In the genomic region with DNA sequence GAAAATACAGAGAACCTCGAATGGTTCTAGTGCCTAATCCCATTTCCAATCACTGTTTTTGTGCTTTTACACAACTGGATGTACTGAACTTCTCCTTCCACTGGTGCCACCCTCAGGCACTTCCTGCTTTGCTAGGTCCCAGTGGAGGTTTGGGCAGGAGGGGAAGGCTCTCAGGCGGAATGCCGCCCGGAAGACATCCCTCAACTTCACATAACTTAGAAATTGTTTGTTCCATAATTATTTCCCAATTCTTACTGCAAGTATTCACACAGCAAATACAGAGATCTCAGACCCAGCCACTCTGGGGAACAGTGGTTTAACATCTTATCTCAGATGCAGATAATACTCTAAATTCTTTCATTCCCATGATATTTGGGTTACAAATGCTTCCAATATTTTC, we compare ENCODE assay signal across 22 cellular contexts.
DNase-seq lines count a peak whose midpoint lies in the region; ATAC-seq and TF ChIP-seq lines count a peak whose summit lies in the region.
"Had no signal": no experiment of that assay in that cellular context is flagged by ENCODE, and none has a peak within 500 bp of the region (broad histone marks: within the 10 kb centered on the region; RNA-seq: fewer than 3 reads in every experiment).

No MANE protein-coding gene starts in this region.

- peaks cover 17% of the 10 kb centered on the region for H3K27me3 Mint-ChIP-seq in type B pancreatic cell
- H3K27me3 Mint-ChIP-seq: activated CD4-positive, alpha-beta memory T cell treated with anti-CD3 and anti-CD28 coated beads, Interleukin-2, amount 10 ng/mL, durations not matched to agents 7 days and 5 days; activated naive CD8-positive, alpha-beta T cell treated with anti-CD3 and anti-CD28 coated beads, Interleukin-2, amount 10 ng/mL, durations not matched to agents 7 days and 5 days; dendritic cell treated with granulocyte-macrophage colony-stimulating factor and Interleukin-4, amounts not matched to agents 40 ng/mL and 50 ng/mL, for 4 days had no signal

- H3K36me3 ChIP-seq in A673 (ENCODE audit: insufficient read depth, low read length, poor library complexity, severe bottlenecking): no peaks in the 10 kb centered on the region
- no peaks in the 10 kb centered on the region for H3K36me3 ChIP-seq in ascending aorta
- no peaks in the 10 kb centered on the region for H3K36me3 ChIP-seq in lower lobe of right lung
- H3K36me3 ChIP-seq: BE2C, MG63 had no signal

- H3K4me3 ChIP-seq in A673 (ENCODE audit: low read depth, low read length, poor library complexity, severe bottlenecking): no peak overlapping the region
- no peak overlapping the region for H3K4me3 ChIP-seq in ascending aorta
- no peak overlapping the region for H3K4me3 ChIP-seq in lower lobe of right lung
- H3K4me3 ChIP-seq: lung, MG63 had no signal

- POLR2A ChIA-PET in A673 (lab: Charles Lee; ENCODE audit: low non-redundant PET): no interaction called here

- H3K4me1 ChIP-seq in A673 (ENCODE audit: insufficient read depth, low read length, poor library complexity, severe bottlenecking) (no peaks in the 10 kb centered on the region), ascending aorta (peaks cover 0 to 5% of the 10 kb centered on the region in 2 donors), lower lobe of right lung (no peaks in the 10 kb centered on the region)
- H3K4me1 ChIP-seq: BE2C had no signal

- TF ChIP-seq CTCF in A673 (conservative IDR thresholded peaks at IDR 0.05; ENCODE audit: low read depth, low read length) (no peak), ascending aorta (IDR thresholded peaks at IDR 0.05) (no peak), lower lobe of right lung (IDR thresholded peaks at IDR 0.05) (no peak), type B pancreatic cell (conservative IDR thresholded peaks at IDR 0.05) (no peak)

- CTCF ChIA-PET in A673 (lab: Charles Lee): no interaction called here

- ATAC-seq in lower lobe of right lung (peak in 1 of 2 donors; percentile 52), GM19455 (IDR thresholded peaks at IDR 0.05; ENCODE audit: unreplicated experiment) (no peak)

- no peak overlapping the region for H3K4me3 Mint-ChIP-seq in type B pancreatic cell
- H3K4me3 Mint-ChIP-seq: activated CD4-positive, alpha-beta memory T cell treated with anti-CD3 and anti-CD28 coated beads, Interleukin-2, amount 10 ng/mL, durations not matched to agents 7 days and 5 days; activated naive CD8-positive, alpha-beta T cell treated with anti-CD3 and anti-CD28 coated beads, Interleukin-2, amount 10 ng/mL, durations not matched to agents 7 days and 5 days; dendritic cell treated with granulocyte-macrophage colony-stimulating factor and Interleukin-4, amounts not matched to agents 40 ng/mL and 50 ng/mL, for 4 days had no signal

- H3K9me3 ChIP-seq in A673 (ENCODE audit: low read depth, low read length, poor library complexity, severe bottlenecking) (no peaks in the 10 kb centered on the region), ascending aorta (peaks cover 0 to 5% of the 10 kb centered on the region in 2 donors), lower lobe of right lung (no peaks in the 10 kb centered on the region)
- H3K9me3 ChIP-seq: BE2C, MG63 had no signal

- H3K27ac ChIP-seq in A673 (ENCODE audit: low read depth, low read length, poor library complexity, severe bottlenecking) (no peak overlapping the region), ascending aorta (peak overlapping the region; percentile 19 to 73), lower lobe of right lung (peak overlapping the region; percentile 24)

- no peaks in the 10 kb centered on the region for H3K9me3 Mint-ChIP-seq in type B pancreatic cell
- H3K9me3 Mint-ChIP-seq: activated CD4-positive, alpha-beta memory T cell treated with anti-CD3 and anti-CD28 coated beads, Interleukin-2, amount 10 ng/mL, durations not matched to agents 7 days and 5 days; activated naive CD8-positive, alpha-beta T cell treated with anti-CD3 and anti-CD28 coated beads, Interleukin-2, amount 10 ng/mL, durations not matched to agents 7 days and 5 days had no signal

- H3K27me3 ChIP-seq in A673 (replicated peaks; ENCODE audit: insufficient read depth, low read depth, low read length, poor library complexity): no peaks in the 10 kb centered on the region
- no peaks in the 10 kb centered on the region for H3K27me3 ChIP-seq in ascending aorta
- H3K27me3 ChIP-seq in lower lobe of right lung (ENCODE audit: low read depth): no peaks in the 10 kb centered on the region

- peaks cover 5% of the 10 kb centered on the region for H3K4me1 Mint-ChIP-seq in type B pancreatic cell (ENCODE audit: unreplicated experiment)
- H3K4me1 Mint-ChIP-seq: activated CD4-positive, alpha-beta memory T cell treated with anti-CD3 and anti-CD28 coated beads, Interleukin-2, amount 10 ng/mL, durations not matched to agents 7 days and 5 days; activated naive CD8-positive, alpha-beta T cell treated with anti-CD3 and anti-CD28 coated beads, Interleukin-2, amount 10 ng/mL, durations not matched to agents 7 days and 5 days had no signal

- no peaks in the 10 kb centered on the region for H3K36me3 Mint-ChIP-seq in type B pancreatic cell
- H3K36me3 Mint-ChIP-seq: activated naive CD8-positive, alpha-beta T cell treated with anti-CD3 and anti-CD28 coated beads, Interleukin-2, amount 10 ng/mL, durations not matched to agents 7 days and 5 days had no signal

- H3K27ac Mint-ChIP-seq in type B pancreatic cell: no peak overlapping the region
- H3K27ac Mint-ChIP-seq: activated CD4-positive, alpha-beta memory T cell treated with anti-CD3 and anti-CD28 coated beads, Interleukin-2, amount 10 ng/mL, durations not matched to agents 7 days and 5 days; activated naive CD8-positive, alpha-beta T cell treated with anti-CD3 and anti-CD28 coated beads, Interleukin-2, amount 10 ng/mL, durations not matched to agents 7 days and 5 days; dendritic cell treated with granulocyte-macrophage colony-stimulating factor and Interleukin-4, amounts not matched to agents 40 ng/mL and 50 ng/mL, for 4 days had no signal

- intact Hi-C loops in A673 (cut with micrococcal nuclease; ENCODE audit: unreplicated experiment) (no loop called here), ascending aorta (cut with DNase I) (no loop called here), lower lobe of right lung (cut with DNase I) (no loop called here)

- BruUV-seq in A673 (replicated peaks; lab: Mats Ljungman, UMichigan): no TSS peak

- DNase-seq in A673 (ENCODE audit: low spot score) (peak; percentile 33), ascending aorta (ENCODE audit: low spot score in 2 of 2) (peak in 1 of 2 donors; percentile 84), foreskin melanocyte (peak; percentile 52), lower lobe of right lung (no peak), type B pancreatic cell (ENCODE audit: extremely low spot score, unreplicated experiment) (no peak), HT-29 (ENCODE audit: low spot score) (no peak), iPS-NIHi7 (ENCODE audit: extremely low spot score) (no peak)
- DNase-seq: activated CD4-positive, alpha-beta memory T cell treated with anti-CD3 and anti-CD28 coated beads, Interleukin-2, amount 10 ng/mL, durations not matched to agents 7 days and 5 days; activated CD4-positive, CD25-positive, alpha-beta regulatory T cell; activated effector memory CD4-positive, alpha-beta T cell treated with Interleukin-2 at 50 U/mL for 16 hours; activated naive CD8-positive, alpha-beta T cell treated with anti-CD3 and anti-CD28 coated beads, Interleukin-2, amount 10 ng/mL, durations not matched to agents 7 days and 5 days; BE2C; GDM1; GOT3; hippocampal formation; KBM-7; MG63; NCI-H2081 treated with DMSO at 0.1 percent for 48 hours; NCI-H82 had no signal

Comparison
In these comparisons a context has a peak if more than half of its experiments do, and no peak if none do; other contexts are left out.
1. DNase-seq: peak in A673 (single experiment) and foreskin melanocyte (single experiment); none in lower lobe of right lung (single experiment), type B pancreatic cell (single experiment), HT-29 (single experiment) and iPS-NIHi7 (single experiment).